In the genomic region with DNA sequence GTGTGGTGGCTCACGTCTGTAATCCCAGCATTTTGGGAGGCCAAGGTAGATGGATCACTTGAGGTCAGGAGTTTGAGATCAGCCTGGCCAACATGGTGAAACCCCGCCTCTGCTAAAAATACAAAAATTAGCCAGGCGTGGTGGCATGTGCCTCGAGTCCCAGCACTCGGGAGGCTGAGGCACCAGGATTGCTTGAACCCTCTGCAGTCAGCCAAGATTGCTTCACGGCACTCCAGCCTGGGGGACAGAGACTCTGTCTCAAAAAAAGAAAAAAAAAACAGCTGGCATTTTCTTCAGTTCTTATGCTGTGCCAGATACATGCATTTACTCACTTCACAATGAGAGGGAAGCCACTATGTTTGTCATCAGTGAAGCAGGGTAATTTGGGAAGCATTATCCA, we compare ENCODE assay signal across 5 cellular contexts. TPM values are rescaled to one million over a fixed set of nuclear protein-coding genes. Genes with fewer than 3 reads are reported as not detected.
"Had no signal": no experiment of that assay in that cellular context is flagged by ENCODE, and none has a peak within 500 bp of the region (broad histone marks: within the 10 kb centered on the region; RNA-seq: fewer than 3 reads in every experiment).

No MANE protein-coding gene starts in this region.

RNA-seq across cellular contexts. Expression of a gene that starts 22.9 kb away (rescaled TPM):
- total RNA-seq: activated CD4-positive, alpha-beta memory T cell treated with anti-CD3 and anti-CD28 coated beads, Interleukin-2, amount 10 ng/mL, durations not matched to agents 7 days and 5 days; activated CD8-positive, alpha-beta memory T cell treated with anti-CD3 and anti-CD28 coated beads, Interleukin-2, amount 10 ng/mL, durations not matched to agents 7 days and 5 days; LHCN-M2; PC-3 had no signal

RNA-seq across cellular contexts. Expression of a gene that starts 58.2 kb away (rescaled TPM):
- total RNA-seq: activated CD4-positive, alpha-beta memory T cell treated with anti-CD3 and anti-CD28 coated beads, Interleukin-2, amount 10 ng/mL, durations not matched to agents 7 days and 5 days; activated CD8-positive, alpha-beta memory T cell treated with anti-CD3 and anti-CD28 coated beads, Interleukin-2, amount 10 ng/mL, durations not matched to agents 7 days and 5 days; LHCN-M2; PC-3; Peyer's patch had no signal
